Comparison of ENCODE assay signal across 10 cellular contexts in genomic region chr11:44611687-44612437, GRCh38. TPM values are rescaled to one million over a fixed set of nuclear protein-coding genes. Genes with fewer than 3 reads are reported as not detected.
DNase-seq lines count a peak whose midpoint lies in the region; ATAC-seq, FAIRE-seq and TF ChIP-seq lines count a peak whose summit lies in the region.
"Had no signal": no experiment of that assay in that cellular context is flagged by ENCODE, and none has a peak within 500 bp of the region (broad histone marks: within the 10 kb centered on the region; RNA-seq: fewer than 3 reads in every experiment).

No MANE protein-coding gene starts in this region.

- peak; percentile 31 for ATAC-seq in HG02588 (IDR thresholded peaks at IDR 0.05; ENCODE audit: unreplicated experiment)

- H3K27ac ChIP-seq in caudate nucleus (ENCODE audit: low read depth, low read length) (no peak overlapping the region), brain microvascular endothelial cell (no peak overlapping the region)

- peaks cover 15% of the 10 kb centered on the region for H3K36me3 ChIP-seq in brain microvascular endothelial cell (replicated peaks)

- TF ChIP-seq POLR2A in GM12891 (IDR thresholded peaks at IDR 0.05; ENCODE audit: low read depth, low read length): 0 out of 2 replicates have a peak, but pooled peaks have one; percentile 4

- in situ Hi-C loops in brain microvascular endothelial cell (cut with HindIII; ENCODE audit: low pct_ligation_motif_present, low sequenced_read_pairs): no loop called here

- no peak overlapping the region for H3K4me3 ChIP-seq in brain microvascular endothelial cell (ENCODE audit: low read depth, low read length)
- H3K4me3 ChIP-seq: skin epidermis had no signal

- TF ChIP-seq CTCF in brain microvascular endothelial cell (IDR thresholded peaks at IDR 0.05; ENCODE audit: low read depth, low read length, missing control alignments): no peak

- FAIRE-seq in GM12891 (lab: Jason Lieb, UNC): peak; percentile 89
- FAIRE-seq: colon had no signal

- no peaks in the 10 kb centered on the region for H3K27me3 ChIP-seq in brain microvascular endothelial cell (replicated peaks)

- DNase-seq in GM12891 (ENCODE audit: insufficient read length, low spot score): no peak
- DNase-seq in T-helper 9 cell: peak; percentile 61
- peak; percentile 19 for DNase-seq in effector CD8-positive, alpha-beta T cell (lab: John Stamatoyannopoulos, UW)
- peak; percentile 75 for DNase-seq in stimulated activated naive CD4-positive, alpha-beta T cell treated with Interleukin-2 at 50 U/mL for 16 hours (lab: John Stamatoyannopoulos, UW)
- no peak for DNase-seq in caudate nucleus (lab: John Stamatoyannopoulos, UW)
- DNase-seq in H4 (ENCODE audit: low spot score): no peak
- no peak for DNase-seq in brain microvascular endothelial cell

TF ChIP-seq in GM12891, 5 proteins besides CTCF, POLR2A, EP300 and RAD21:
- TF ChIP-seq SPI1 (IDR thresholded peaks at IDR 0.05; ENCODE audit: low read depth, low read length): peak; percentile 57; the same call in 1 of the 2 replicates
- no peak for TF ChIP-seq POU2F2 (IDR thresholded peaks at IDR 0.05; ENCODE audit: low read depth, low read length)

RNA-seq across cellular contexts. Expression of gene CD82, which starts 46.4 kb away (rescaled TPM):
- 127 TPM for polyA plus RNA-seq in GM12891 (2012; ENCODE audit: low read depth, missing spikeins)
- total RNA-seq in H4 (2014; rRNA removed; shearing (Covaris generic)): 6.7 and 15.7 TPM in 2 replicates

Comparison
In these comparisons a context has a peak if more than half of its experiments do, and no peak if none do; other contexts are left out.
1. DNase-seq: peak in T-helper 9 cell (single experiment), effector CD8-positive, alpha-beta T cell (single experiment) and stimulated activated naive CD4-positive, alpha-beta T cell treated with Interleukin-2 at 50 U/mL for 16 hours (single experiment); none in GM12891 (single experiment), caudate nucleus (0 of 61), H4 (single experiment) and brain microvascular endothelial cell (single experiment).